In genomic region chr1:48109390-48110009, GRCh38 we compare ENCODE assay signal across 8 cellular contexts.
DNase-seq lines count a peak whose midpoint lies in the region; ATAC-seq and TF ChIP-seq lines count a peak whose summit lies in the region.

No MANE protein-coding gene starts in this region.

- peak; percentile 84 for TF ChIP-seq CTCF in BJ (IDR thresholded peaks at IDR 0.05; ENCODE audit: insufficient read depth, low read depth, low read length)

- CTCF ChIA-PET in BJ (lab: Yijun Ruan, JAX): interaction anchor here (0.7 to 2.7 kb wide), 15 partner anchors 12 to 589 kb away, joined by 3 to 22 read pairs (median 4); no protein-coding TSS in a partner anchor

- H3K4me3 ChIP-seq in BJ (ENCODE audit: low read depth, low read length): no peak overlapping the region

- no peaks in the 10 kb centered on the region for H3K27me3 ChIP-seq in BJ (ENCODE audit: control insufficient read depth, insufficient read depth, low read length)

- peak; percentile 61 for ATAC-seq in GM19455 (IDR thresholded peaks at IDR 0.05; ENCODE audit: unreplicated experiment)
- ATAC-seq in GM18861 (IDR thresholded peaks at IDR 0.05; ENCODE audit: unreplicated experiment): no peak

- DNase-seq in BJ (ENCODE audit: low read depth): peak; percentile 3
- DNase-seq in NCI-H2029 treated with DMSO at 0.1 percent for 48 hours (lab: John Stamatoyannopoulos, UW): peak; percentile 91
- peak; percentile 63 for DNase-seq in amniotic epithelial cell (ENCODE audit: low read depth)
- peak; percentile 64 for DNase-seq in iPS DF 4.7 (ENCODE audit: extremely low read depth, low spot score)
- DNase-seq in stromal cell of bone marrow (ENCODE audit: low read depth): peak; percentile 49
- DNase-seq in activated CD8-positive, alpha-beta memory T cell treated with anti-CD3 and anti-CD28 coated beads, Interleukin-2, amount 50 U/mL, for 48 hours: no peak

- POLR2A ChIA-PET in BJ (lab: Charles Lee): no interaction called here

- H3K36me3 ChIP-seq in BJ (ENCODE audit: control insufficient read depth, insufficient read depth, low read length): no peaks in the 10 kb centered on the region
